In the genomic region with DNA sequence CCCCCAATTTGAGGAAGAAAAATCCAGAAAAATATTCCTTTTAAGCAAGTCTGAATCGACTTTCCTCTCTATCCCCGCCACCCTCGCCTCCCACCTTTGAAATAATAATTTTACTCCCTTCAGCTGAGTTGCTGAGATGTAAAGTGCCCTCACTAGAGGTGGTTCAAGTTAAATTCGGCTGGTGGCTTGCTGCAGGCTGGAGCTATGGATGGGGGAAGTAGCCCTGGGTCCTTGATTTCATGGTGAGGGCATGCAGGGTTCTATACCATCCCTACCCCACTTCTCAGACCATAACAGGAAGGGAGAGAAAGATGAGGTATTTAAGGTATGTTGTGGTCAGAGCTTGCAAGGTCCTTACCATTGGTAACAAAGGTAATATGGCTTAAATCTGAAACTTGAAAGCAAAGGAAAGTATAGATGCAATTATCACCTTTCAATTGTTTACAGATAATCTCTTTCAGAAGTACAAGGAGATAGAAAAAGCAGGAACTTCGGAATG, we compare ENCODE assay signal across 8 cellular contexts.
DNase-seq lines count a peak whose midpoint lies in the region; ATAC-seq and TF ChIP-seq lines count a peak whose summit lies in the region.

No MANE protein-coding gene starts in this region.

- peaks cover 14% of the 10 kb centered on the region for H3K36me3 Mint-ChIP-seq in activated CD8-positive, alpha-beta memory T cell treated with anti-CD3 and anti-CD28 coated beads, Interleukin-2, amount 10 ng/mL, durations not matched to agents 7 days and 5 days

- no peaks in the 10 kb centered on the region for H3K27me3 ChIP-seq in tibial artery

- no peak for TF ChIP-seq CTCF in tibial artery (IDR thresholded peaks at IDR 0.05)

- peak overlapping the region; percentile 39 to 67 for H3K27ac ChIP-seq in tibial artery

- no peaks in the 10 kb centered on the region for H3K9me3 ChIP-seq in tibial artery

- no peaks in the 10 kb centered on the region for H3K36me3 ChIP-seq in tibial artery

- no peaks in the 10 kb centered on the region for H3K9me3 Mint-ChIP-seq in activated CD8-positive, alpha-beta memory T cell treated with anti-CD3 and anti-CD28 coated beads, Interleukin-2, amount 10 ng/mL, durations not matched to agents 7 days and 5 days (ENCODE audit: low read depth)

- intact Hi-C loops in tibial artery (cut with DNase I; ENCODE audit: low total_unique reads): no loop called here

- DNase-seq in activated CD8-positive, alpha-beta memory T cell treated with anti-CD3 and anti-CD28 coated beads, Interleukin-2, amount 10 ng/mL, durations not matched to agents 7 days and 5 days: no peak
- DNase-seq in activated CD8-positive, alpha-beta memory T cell treated with anti-CD3 and anti-CD28 coated beads, Interleukin-2, amount 50 U/mL, for 48 hours: no peak
- DNase-seq in SW480 (ENCODE audit: low spot score) (peak; percentile 68), glomerular visceral epithelial cell (ENCODE audit: extremely low spot score) (peak; percentile 82), tibial artery (no peak), NCI-H748 (lab: John Stamatoyannopoulos, UW; ENCODE audit: unreplicated experiment) (no peak)
- no peak for DNase-seq in stimulated activated CD4-positive, alpha-beta T cell treated with anti-CD3 and anti-CD28 coated beads, Interleukin-2, amount 100 ng/mL, for 48 hours

- peak overlapping the region; percentile 89 for H3K4me3 Mint-ChIP-seq in activated CD8-positive, alpha-beta memory T cell treated with anti-CD3 and anti-CD28 coated beads, Interleukin-2, amount 10 ng/mL, durations not matched to agents 7 days and 5 days

- peak overlapping the region; percentile 55 for H3K4me3 ChIP-seq in tibial artery

- H3K4me1 Mint-ChIP-seq in activated CD8-positive, alpha-beta memory T cell treated with anti-CD3 and anti-CD28 coated beads, Interleukin-2, amount 10 ng/mL, durations not matched to agents 7 days and 5 days: peaks cover 49% of the 10 kb centered on the region

- ATAC-seq in activated CD8-positive, alpha-beta memory T cell treated with anti-CD3 and anti-CD28 coated beads, Interleukin-2, amount 10 ng/mL, durations not matched to agents 7 days and 5 days: peak; percentile 14
- ATAC-seq in GM18858 (IDR thresholded peaks at IDR 0.05; ENCODE audit: unreplicated experiment): no peak

- peak overlapping the region; percentile 99 for H3K27ac Mint-ChIP-seq in activated CD8-positive, alpha-beta memory T cell treated with anti-CD3 and anti-CD28 coated beads, Interleukin-2, amount 10 ng/mL, durations not matched to agents 7 days and 5 days

- H3K27me3 Mint-ChIP-seq in activated CD8-positive, alpha-beta memory T cell treated with anti-CD3 and anti-CD28 coated beads, Interleukin-2, amount 10 ng/mL, durations not matched to agents 7 days and 5 days: no peaks in the 10 kb centered on the region

- peaks cover 0 to 33% (median 12%) of the 10 kb centered on the region in 4 donors for H3K4me1 ChIP-seq in tibial artery

- CTCF ChIA-PET in activated CD8-positive, alpha-beta memory T cell treated with anti-CD3 and anti-CD28 coated beads, Interleukin-2, amount 10 ng/mL, durations not matched to agents 7 days and 5 days (lab: Charles Lee): interaction anchor here (1.0 to 3.3 kb wide), 6 partner anchors 8 to 162 kb away, joined by 3 to 26 read pairs (median 8); no protein-coding TSS in a partner anchor

Comparison
In these comparisons a context has a peak if more than half of its experiments do, and no peak if none do; other contexts are left out.
1. DNase-seq: peak in SW480 (single experiment) and glomerular visceral epithelial cell (single experiment); none in activated CD8-positive, alpha-beta memory T cell treated with anti-CD3 and anti-CD28 coated beads, Interleukin-2, amount 10 ng/mL, durations not matched to agents 7 days and 5 days (single experiment), activated CD8-positive, alpha-beta memory T cell treated with anti-CD3 and anti-CD28 coated beads, Interleukin-2, amount 50 U/mL, for 48 hours (single experiment), tibial artery (0 of 2), stimulated activated CD4-positive, alpha-beta T cell treated with anti-CD3 and anti-CD28 coated beads, Interleukin-2, amount 100 ng/mL, for 48 hours (0 of 2) and NCI-H748 (single experiment).